1 cellular context compared by ENCODE assay signal in the genomic region with DNA sequence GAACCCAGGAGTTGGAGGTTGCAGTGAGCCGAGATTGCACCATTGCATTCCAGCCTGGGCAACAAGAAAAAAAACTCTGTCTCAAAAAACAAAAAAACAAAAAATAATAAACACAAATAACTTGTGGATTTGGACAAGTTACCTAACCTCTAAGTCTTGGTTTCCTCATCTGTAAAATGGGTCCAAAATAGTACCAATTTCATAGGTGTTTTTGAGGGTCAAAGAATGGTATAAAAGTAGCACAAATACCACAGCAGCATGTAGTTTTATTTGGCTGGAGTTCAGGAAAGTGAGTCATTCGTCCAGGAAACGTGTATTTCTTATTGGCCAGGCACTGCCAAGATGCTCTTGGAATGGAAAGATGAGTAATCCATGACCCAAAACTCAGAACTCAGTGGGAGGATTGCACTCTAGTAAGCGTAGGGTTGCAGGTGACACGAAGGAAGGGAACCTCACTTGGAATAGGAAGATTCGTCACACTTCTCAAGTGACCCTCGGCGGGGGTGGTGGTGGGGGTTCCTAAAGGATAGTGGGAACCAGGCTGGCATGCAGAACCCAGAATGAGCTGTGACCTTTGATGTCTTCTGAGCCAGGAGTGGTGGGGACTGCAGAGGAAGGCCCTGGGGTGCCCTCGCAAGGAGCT.
TF ChIP-seq lines count a peak whose summit lies in the region.

No MANE protein-coding gene starts in this region.

TF ChIP-seq in HCT116, 20 proteins besides CTCF, POLR2A, EP300 and RAD21 (continued from another document):
- TF ChIP-seq ZFX (IDR thresholded peaks at IDR 0.05) (no peak), EGR1 (IDR thresholded peaks at IDR 0.05; ENCODE audit: low read depth) (peak; percentile 83), SRF (IDR thresholded peaks at IDR 0.05; ENCODE audit: low read depth) (peak; percentile 84), EZH2phosphoT487 (IDR thresholded peaks at IDR 0.05; ENCODE audit: borderline replicate concordance) (no peak), CBX3 (IDR thresholded peaks at IDR 0.05; ENCODE audit: low read depth) (peak; percentile 91)
TF ChIP-seq in HCT116: peak in this region for 13.
